ENCODE assay signal across 10 cellular contexts in genomic region chr11:112016088-112016764, GRCh38.
DNase-seq lines count a peak whose midpoint lies in the region; ATAC-seq and TF ChIP-seq lines count a peak whose summit lies in the region.
"Had no signal": no experiment of that assay in that cellular context is flagged by ENCODE, and none has a peak within 500 bp of the region (broad histone marks: within the 10 kb centered on the region; RNA-seq: fewer than 3 reads in every experiment).

No MANE protein-coding gene starts in this region.

- TF ChIP-seq CTCF in coronary artery (IDR thresholded peaks at IDR 0.05) = no peak

- H3K4me3 ChIP-seq in coronary artery (no peak overlapping the region), subcutaneous abdominal adipose tissue (ENCODE audit: low read depth in 1 of 5, low read length in 5 of 5) (no peak overlapping the region)

- peak overlapping the region; percentile 62 to 79 for H3K27ac ChIP-seq in coronary artery
- H3K27ac ChIP-seq in subcutaneous abdominal adipose tissue (ENCODE audit: low read depth, low read length) = peak overlapping the region; percentile 94
- H3K27ac ChIP-seq: 22Rv1 had no signal

- DNase-seq in NCI-H2107 treated with DMSO at 0.1 percent for 48 hours (lab: John Stamatoyannopoulos, UW; ENCODE audit: unreplicated experiment) = peak; percentile 12
- no peak for DNase-seq in NCI-H2107 (lab: John Stamatoyannopoulos, UW)
- DNase-seq in coronary artery (ENCODE audit: low spot score) = no peak
- DNase-seq in cortex of kidney (lab: John Stamatoyannopoulos, UW) = no peak
- no peak for DNase-seq in HK-2 (ENCODE audit: unreplicated experiment)
- DNase-seq in NCI-H187 (lab: John Stamatoyannopoulos, UW) = no peak
- DNase-seq: NCI-H2227 treated with DMSO at 0.1 percent for 48 hours had no signal

- peaks cover 4 to 10% (median 5%) of the 10 kb centered on the region in 5 donors for H3K36me3 ChIP-seq in subcutaneous abdominal adipose tissue (ENCODE audit: control insufficient read depth in 5 of 5, insufficient read depth in 5 of 5, low read length in 5 of 5)

- H3K9ac ChIP-seq in subcutaneous abdominal adipose tissue (ENCODE audit: low read length in 5 of 5) = peak overlapping the region in 3 of 5 donors; percentile 9 to 57 (median 41)

- no peaks in the 10 kb centered on the region for H3K27me3 ChIP-seq in subcutaneous abdominal adipose tissue (ENCODE audit: control insufficient read depth in 5 of 5, insufficient read depth in 4 of 5, low read length in 5 of 5)

- no peaks in the 10 kb centered on the region for H3K9me3 ChIP-seq in subcutaneous abdominal adipose tissue (ENCODE audit: control insufficient read depth in 5 of 5, low read length in 5 of 5)

- H3K4me1 ChIP-seq in subcutaneous abdominal adipose tissue (ENCODE audit: control insufficient read depth in 5 of 5, insufficient read depth in 5 of 5, low read length in 5 of 5) = peaks cover 3 to 47% (median 33%) of the 10 kb centered on the region in 5 donors

- ATAC-seq in HG03097 (IDR thresholded peaks at IDR 0.05; ENCODE audit: low FRiP score, unreplicated experiment) = peak; percentile 75
